Comparison of ENCODE assay signal across 8 cellular contexts in genomic region chr7:148884299-148885022, GRCh38.
DNase-seq lines count a peak whose midpoint lies in the region; ATAC-seq lines count a peak whose summit lies in the region.

No MANE protein-coding gene starts in this region.

- peak; percentile 99 for DNase-seq in AG20443 (ENCODE audit: low spot score)
- peak; percentile 85 for DNase-seq in NCI-H226
- peak; percentile 93 for DNase-seq in activated CD4-positive, CD25-positive, alpha-beta regulatory T cell treated with anti-CD3 and anti-CD28 coated beads, Interleukin-2, amount 50 U/mL, for 72 hours
- DNase-seq in cerebellar cortex (ENCODE audit: low spot score): peak; percentile 87
- peak; percentile 82 for DNase-seq in kidney glomerular epithelial cell (lab: John Stamatoyannopoulos, UW)
- DNase-seq in stimulated activated CD4-positive, alpha-beta T cell treated with anti-CD3 and anti-CD28 coated beads, Interleukin-15, amount 100 ng/mL, for 24 hours: peak; percentile 95

- ATAC-seq in GM19025 (IDR thresholded peaks at IDR 0.05; ENCODE audit: low read depth, unreplicated experiment): peak; percentile 88
- peak; percentile 91 for ATAC-seq in HG03196 (IDR thresholded peaks at IDR 0.05; ENCODE audit: unreplicated experiment)

Comparison
In these comparisons a context has a peak if more than half of its experiments do, and no peak if none do; other contexts are left out.
1. Peak in every context shown above with its lines: DNase-seq and ATAC-seq.